ENCODE assay signal across 10 cellular contexts in genomic region chr20:16158090-16158975, GRCh38.
DNase-seq lines count a peak whose midpoint lies in the region; ATAC-seq, FAIRE-seq and TF ChIP-seq lines count a peak whose summit lies in the region.
"Had no signal": no experiment of that assay in that cellular context is flagged by ENCODE, and none has a peak within 500 bp of the region (broad histone marks: within the 10 kb centered on the region; RNA-seq: fewer than 3 reads in every experiment).

No MANE protein-coding gene starts in this region.

- no peak for TF ChIP-seq CTCF in H1 (IDR thresholded peaks at IDR 0.05; ENCODE audit: control extremely low read depth in 1 of 3, insufficient read depth in 1 of 3, low read depth in 1 of 3, low read length in 3 of 3)
- TF ChIP-seq CTCF in left ventricle myocardium inferior (IDR thresholded peaks at IDR 0.05; ENCODE audit: borderline replicate concordance) = no peak
- TF ChIP-seq CTCF in stomach (IDR thresholded peaks at IDR 0.05) = no peak

- H2BK20ac ChIP-seq in H1 (ENCODE audit: low read length) = no peak overlapping the region

- no peak overlapping the region for H2BK12ac ChIP-seq in H1 (ENCODE audit: low read depth, low read length)

- no peak overlapping the region for H3K18ac ChIP-seq in H1 (ENCODE audit: extremely low read depth, low read length)

- POLR2A ChIA-PET in H1 (lab: Charles Lee; ENCODE audit: partially characterized antibody) = no interaction called here

- no peaks in the 10 kb centered on the region for H4K20me1 ChIP-seq in H1 (replicated peaks in 1 of 2; ENCODE audit: control insufficient read depth in 1 of 2, insufficient read depth in 2 of 2, low read length in 2 of 2)

- no peaks in the 10 kb centered on the region for H3K36me3 ChIP-seq in H1 (ENCODE audit: control insufficient read depth in 2 of 4, insufficient read depth in 4 of 4, low read length in 3 of 4)
- H3K36me3 ChIP-seq in left ventricle myocardium inferior = no peaks in the 10 kb centered on the region
- no peaks in the 10 kb centered on the region for H3K36me3 ChIP-seq in stomach
- H3K36me3 ChIP-seq: esophagus muscularis mucosa had no signal

- no peak overlapping the region for H2AK5ac ChIP-seq in H1 (ENCODE audit: low read depth, low read length)

- TF ChIP-seq POLR2A in H1 (IDR thresholded peaks at IDR 0.05; ENCODE audit: control extremely low read depth in 1 of 2, low read depth in 2 of 2, low read length in 2 of 2) (no peak), stomach (IDR thresholded peaks at IDR 0.05) (no peak)

- no peaks in the 10 kb centered on the region for H3K79me1 ChIP-seq in H1 (ENCODE audit: low read depth, low read length)

- no peak overlapping the region for H3K9ac ChIP-seq in H1 (replicated peaks in 1 of 4; ENCODE audit: extremely low read depth in 1 of 4, low read depth in 3 of 4, low read length in 3 of 4)

- FAIRE-seq in H1 (lab: Jason Lieb, UNC) = no peak

- H2BK120ac ChIP-seq in H1 (replicated peaks; ENCODE audit: low read depth, low read length) = no peak overlapping the region

- H3K23me2 ChIP-seq in H1 (ENCODE audit: low read depth, low read length) = no peaks in the 10 kb centered on the region

- intact Hi-C loops in left ventricle myocardium inferior (cut with micrococcal nuclease) = no loop called here
- intact Hi-C loops in stomach (cut with DNase I; ENCODE audit: low total_unique reads) = no loop called here

- no peak overlapping the region for H3K14ac ChIP-seq in H1 (ENCODE audit: insufficient read length)

- WGBS in H1 (ENCODE audit: extremely low coverage in 1 of 2, insufficient coverage in 1 of 2, insufficient read length in 1 of 2, insufficient replicate concordance in 2 of 2, low coverage in 1 of 2, low lambda C conversion rate in 2 of 2, missing lambda C conversion rate in 1 of 2), 2 experiments = 92% methylated on average over 11 of the region's 11 CpGs; no CpG with 5 or more reads in 1 of the 2 experiments
- 74 to 79% (median 77%) methylated on average over 11 of the region's 11 CpGs for WGBS in stomach, 5 donors

- no peak overlapping the region for H2BK5ac ChIP-seq in H1 (ENCODE audit: low read depth, low read length)

- CTCF ChIA-PET in H1 (lab: Charles Lee; ENCODE audit: partially characterized antibody) = no interaction called here

- H3K27me3 ChIP-seq in H1 (replicated peaks in 1 of 4; ENCODE audit: control insufficient read depth in 3 of 4, extremely low read depth in 1 of 4, insufficient read depth in 3 of 4, low read length in 3 of 4) (no peaks in the 10 kb centered on the region), left ventricle myocardium inferior (ENCODE audit: low read depth) (no peaks in the 10 kb centered on the region), stomach (no peaks in the 10 kb centered on the region)
- H3K27me3 ChIP-seq: esophagus muscularis mucosa had no signal

- H4K8ac ChIP-seq in H1 (ENCODE audit: extremely low read depth, insufficient read depth, low read length) = no peak overlapping the region

- no peak overlapping the region for H3K23ac ChIP-seq in H1 (ENCODE audit: insufficient read length)

- peak overlapping the region; percentile 29; the same call in 1 of the 2 replicates for H2AFZ ChIP-seq in H1 (ENCODE audit: low read length)

- TF ChIP-seq RAD21 in H1 (IDR thresholded peaks at IDR 0.05 in 1 of 2, conservative IDR thresholded peaks at IDR 0.05 in 1 of 2; ENCODE audit: low read depth in 2 of 2, low read length in 2 of 2) = no peak

- DNase-seq in H1 (ENCODE audit: low read depth in 1 of 2, low spot score in 2 of 2) = no peak
- DNase-seq in left ventricle myocardium inferior = no peak
- DNase-seq in GM19240 (ENCODE audit: insufficient read length, low spot score) = no peak
- no peak for DNase-seq in cerebellar nuclear complex (lab: John Stamatoyannopoulos, UW)
- DNase-seq in stomach = no peak

- H3K4me1 ChIP-seq in H1 (replicated peaks in 1 of 4; ENCODE audit: control insufficient read depth in 3 of 4, insufficient read depth in 4 of 4, low read length in 3 of 4) = no peaks in the 10 kb centered on the region
- no peaks in the 10 kb centered on the region for H3K4me1 ChIP-seq in left ventricle myocardium inferior
- H3K4me1 ChIP-seq in stomach = no peaks in the 10 kb centered on the region
- H3K4me1 ChIP-seq: esophagus muscularis mucosa had no signal

- no peak overlapping the region for H3K56ac ChIP-seq in H1 (replicated peaks; ENCODE audit: insufficient read length, low read depth, low read length)

- H4K5ac ChIP-seq in H1 (ENCODE audit: insufficient read length, low read depth, low read length) = no peak overlapping the region

- peak; percentile 93 for ATAC-seq in GM18498 (IDR thresholded peaks at IDR 0.05; ENCODE audit: unreplicated experiment)
- ATAC-seq in GM21367 (IDR thresholded peaks at IDR 0.05; ENCODE audit: unreplicated experiment) = peak; percentile 92
- ATAC-seq in HG03135 (IDR thresholded peaks at IDR 0.05; ENCODE audit: unreplicated experiment) = peak; percentile 79

- H3K4me3 ChIP-seq in H1 (ENCODE audit: extremely low read depth in 1 of 4, insufficient read depth in 2 of 4, low read depth in 3 of 4, low read length in 4 of 4) (no peak overlapping the region), left ventricle myocardium inferior (no peak overlapping the region), stomach (no peak overlapping the region)
- H3K4me3 ChIP-seq: esophagus muscularis mucosa had no signal

- no peak overlapping the region for H3K27ac ChIP-seq in H1 (ENCODE audit: low read depth, low read length)
- H3K27ac ChIP-seq in left ventricle myocardium inferior (replicated peaks) = no peak overlapping the region
- H3K27ac ChIP-seq in stomach = no peak overlapping the region
- H3K27ac ChIP-seq: esophagus muscularis mucosa, VCaP had no signal

- no peak overlapping the region for H2BK15ac ChIP-seq in H1 (ENCODE audit: low read length)

- TF ChIP-seq EP300 in H1 (IDR thresholded peaks at IDR 0.05; ENCODE audit: borderline replicate concordance in 1 of 2, low read depth in 2 of 2, low read length in 2 of 2) (no peak), stomach (IDR thresholded peaks at IDR 0.05) (no peak)

- H3K9me3 ChIP-seq in H1 (ENCODE audit: insufficient read depth in 2 of 2, low read depth in 1 of 2, low read length in 1 of 2) (0 out of 4 replicates have a peak, but pooled peaks cover 0 to 4% of the 10 kb centered on the region in 2 experiments), left ventricle myocardium inferior (replicated peaks) (peaks cover 10% of the 10 kb centered on the region), stomach (peaks cover 4 to 9% (median 8%) of the 10 kb centered on the region in 4 donors)

- no peak overlapping the region for H3K4ac ChIP-seq in H1 (replicated peaks; ENCODE audit: insufficient read length, low read depth, low read length)

- no peaks in the 10 kb centered on the region for H3K79me2 ChIP-seq in H1 (ENCODE audit: control insufficient read depth in 1 of 2, insufficient read depth in 2 of 2, low read length in 2 of 2)

- H3K4me2 ChIP-seq in H1 (ENCODE audit: insufficient read depth in 1 of 2, low read depth in 2 of 2, low read length in 2 of 2) = no peak overlapping the region

- no peak overlapping the region for H4K91ac ChIP-seq in H1 (replicated peaks; ENCODE audit: insufficient read length, low read length)

TF ChIP-seq in H1, 55 proteins besides CTCF, POLR2A, EP300 and RAD21 (continues in another document):
- TF ChIP-seq JUN (IDR thresholded peaks at IDR 0.05; ENCODE audit: low read depth, low read length) = no peak
- TF ChIP-seq SIN3A (conservative IDR thresholded peaks at IDR 0.05 in 1 of 2, IDR thresholded peaks at IDR 0.05 in 1 of 2; ENCODE audit: low read depth in 1 of 2, low read length in 2 of 2) = no peak
- TF ChIP-seq SUZ12 (IDR thresholded peaks at IDR 0.05; ENCODE audit: low read length) = no peak
- TF ChIP-seq TBP (IDR thresholded peaks at IDR 0.05; ENCODE audit: low read depth, low read length) = no peak
- TF ChIP-seq, protein P1, sequence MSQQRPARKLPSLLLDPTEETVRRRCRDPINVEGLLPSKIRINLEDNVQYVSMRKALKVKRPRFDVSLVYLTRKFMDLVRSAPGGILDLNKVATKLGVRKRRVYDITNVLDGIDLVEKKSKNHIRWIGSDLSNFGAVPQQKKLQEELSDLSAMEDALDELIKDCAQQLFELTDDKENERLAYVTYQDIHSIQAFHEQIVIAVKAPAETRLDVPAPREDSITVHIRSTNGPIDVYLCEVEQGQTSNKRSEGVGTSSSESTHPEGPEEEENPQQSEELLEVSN (IDR thresholded peaks at IDR 0.05) = no peak
- no peak for TF ChIP-seq SP1 (IDR thresholded peaks at IDR 0.05; ENCODE audit: low read depth, low read length)
- TF ChIP-seq RXRA (IDR thresholded peaks at IDR 0.05; ENCODE audit: insufficient read depth, low read depth, low read length) = no peak
- TF ChIP-seq BCL11A (IDR thresholded peaks at IDR 0.05; ENCODE audit: low read depth in 2 of 2, low read length in 2 of 2) = no peak
- TF ChIP-seq TAF1 (IDR thresholded peaks at IDR 0.05; ENCODE audit: low read depth, low read length) = no peak
- no peak for TF ChIP-seq RNF2 (IDR thresholded peaks at IDR 0.05; ENCODE audit: borderline replicate concordance, low read depth, low read length, missing control alignments, poor library complexity, severe bottlenecking)
- no peak for TF ChIP-seq SIX5 (IDR thresholded peaks at IDR 0.05; ENCODE audit: low read depth, low read length)
- no peak for TF ChIP-seq HDAC6 (IDR thresholded peaks at IDR 0.05; ENCODE audit: low read depth, low read length)
- no peak for TF ChIP-seq PHF8 (conservative IDR thresholded peaks at IDR 0.05; ENCODE audit: low read depth, low read length)
